In the genomic region with DNA sequence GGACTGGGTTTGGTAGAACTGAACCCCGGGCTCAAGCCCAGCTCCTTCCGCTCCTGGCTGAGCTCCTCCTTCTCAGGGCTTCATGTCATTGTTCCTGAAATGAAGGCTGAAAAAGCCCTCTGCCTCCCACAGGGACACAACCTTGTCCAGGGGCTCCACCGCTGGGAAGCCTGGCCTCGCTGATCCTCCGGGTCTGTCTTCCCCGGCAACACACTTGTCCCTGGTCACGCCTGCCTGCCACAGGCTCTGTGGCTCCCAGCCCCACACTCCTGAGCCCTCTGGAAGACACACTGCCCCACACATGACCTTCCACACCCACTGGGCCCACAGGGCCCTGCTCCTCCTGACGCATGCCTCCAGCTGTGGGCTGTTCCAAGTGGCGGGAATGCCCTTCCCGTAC, we compare ENCODE assay signal across 1 cellular context.
TF ChIP-seq lines count a peak whose summit lies in the region.

No MANE protein-coding gene starts in this region.

TF ChIP-seq in K562, 482 proteins besides CTCF, POLR2A, EP300 and RAD21 (continued from another document):
- TF ChIP-seq, protein P1, sequence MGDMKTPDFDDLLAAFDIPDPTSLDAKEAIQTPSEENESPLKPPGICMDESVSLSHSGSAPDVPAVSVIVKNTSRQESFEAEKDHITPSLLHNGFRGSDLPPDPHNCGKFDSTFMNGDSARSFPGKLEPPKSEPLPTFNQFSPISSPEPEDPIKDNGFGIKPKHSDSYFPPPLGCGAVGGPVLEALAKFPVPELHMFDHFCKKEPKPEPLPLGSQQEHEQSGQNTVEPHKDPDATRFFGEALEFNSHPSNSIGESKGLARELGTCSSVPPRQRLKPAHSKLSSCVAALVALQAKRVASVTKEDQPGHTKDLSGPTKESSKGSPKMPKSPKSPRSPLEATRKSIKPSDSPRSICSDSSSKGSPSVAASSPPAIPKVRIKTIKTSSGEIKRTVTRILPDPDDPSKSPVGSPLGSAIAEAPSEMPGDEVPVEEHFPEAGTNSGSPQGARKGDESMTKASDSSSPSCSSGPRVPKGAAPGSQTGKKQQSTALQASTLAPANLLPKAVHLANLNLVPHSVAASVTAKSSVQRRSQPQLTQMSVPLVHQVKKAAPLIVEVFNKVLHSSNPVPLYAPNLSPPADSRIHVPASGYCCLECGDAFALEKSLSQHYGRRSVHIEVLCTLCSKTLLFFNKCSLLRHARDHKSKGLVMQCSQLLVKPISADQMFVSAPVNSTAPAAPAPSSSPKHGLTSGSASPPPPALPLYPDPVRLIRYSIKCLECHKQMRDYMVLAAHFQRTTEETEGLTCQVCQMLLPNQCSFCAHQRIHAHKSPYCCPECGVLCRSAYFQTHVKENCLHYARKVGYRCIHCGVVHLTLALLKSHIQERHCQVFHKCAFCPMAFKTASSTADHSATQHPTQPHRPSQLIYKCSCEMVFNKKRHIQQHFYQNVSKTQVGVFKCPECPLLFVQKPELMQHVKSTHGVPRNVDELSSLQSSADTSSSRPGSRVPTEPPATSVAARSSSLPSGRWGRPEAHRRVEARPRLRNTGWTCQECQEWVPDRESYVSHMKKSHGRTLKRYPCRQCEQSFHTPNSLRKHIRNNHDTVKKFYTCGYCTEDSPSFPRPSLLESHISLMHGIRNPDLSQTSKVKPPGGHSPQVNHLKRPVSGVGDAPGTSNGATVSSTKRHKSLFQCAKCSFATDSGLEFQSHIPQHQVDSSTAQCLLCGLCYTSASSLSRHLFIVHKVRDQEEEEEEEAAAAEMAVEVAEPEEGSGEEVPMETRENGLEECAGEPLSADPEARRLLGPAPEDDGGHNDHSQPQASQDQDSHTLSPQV (IDR thresholded peaks at IDR 0.05), result no peak
- TF ChIP-seq ZBTB33 (CRISPR knock-in tag; IDR thresholded peaks at IDR 0.05), result peak; percentile 45; the same call in 1 of the 2 replicates
- no peak for TF ChIP-seq SUPT5H (IDR thresholded peaks at IDR 0.05)
